In genomic region chr18:58225101-58225500, GRCh38 we compare ENCODE assay signal across 9 cellular contexts.
A peak's percentile ranks its signal among the peaks of the same experiment; 100 is the strongest.
DNase-seq lines count a peak whose midpoint lies in the region; ATAC-seq and TF ChIP-seq lines count a peak whose summit lies in the region.
"Had no signal": no experiment of that assay in that cellular context is flagged by ENCODE, and none has a peak within 500 bp of the region (broad histone marks: within the 10 kb centered on the region; RNA-seq: fewer than 3 reads in every experiment).

No MANE protein-coding gene starts in this region.

- H3K4me3 ChIP-seq in H7 (ENCODE audit: insufficient read depth, low read depth, low read length) = no peak overlapping the region

- POLR2A ChIA-PET in activated CD4-positive, alpha-beta memory T cell treated with anti-CD3 and anti-CD28 coated beads for 36 hours (lab: Charles Lee) = no interaction called here
- POLR2A ChIA-PET in activated CD4-positive, alpha-beta memory T cell treated with anti-CD3 and anti-CD28 coated beads, Interleukin-2, amount 10 ng/mL, durations not matched to agents 7 days and 5 days (lab: Charles Lee) = no interaction called here
- POLR2A ChIA-PET in MCF 10A (lab: Yijun Ruan, JAX) = interaction anchor here (0.5 to 9.3 kb wide), 29 partner anchors 10 to 603 kb away, joined by 3 to 171 read pairs (median 6); no protein-coding TSS in a partner anchor

- H3K27ac Mint-ChIP-seq in activated CD4-positive, alpha-beta memory T cell treated with anti-CD3 and anti-CD28 coated beads for 36 hours = no peak overlapping the region
- H3K27ac Mint-ChIP-seq in activated CD4-positive, alpha-beta memory T cell treated with anti-CD3 and anti-CD28 coated beads, Interleukin-2, amount 10 ng/mL, durations not matched to agents 7 days and 5 days = no peak overlapping the region
- H3K27ac Mint-ChIP-seq in MCF 10A (ENCODE audit: low read depth, unreplicated experiment) = peak overlapping the region; percentile 98

- peaks cover 3% of the 10 kb centered on the region for H3K27me3 Mint-ChIP-seq in activated CD4-positive, alpha-beta memory T cell treated with anti-CD3 and anti-CD28 coated beads for 36 hours
- peaks cover 8% of the 10 kb centered on the region for H3K27me3 Mint-ChIP-seq in activated CD4-positive, alpha-beta memory T cell treated with anti-CD3 and anti-CD28 coated beads, Interleukin-2, amount 10 ng/mL, durations not matched to agents 7 days and 5 days
- H3K27me3 Mint-ChIP-seq in MCF 10A (ENCODE audit: insufficient read depth, unreplicated experiment) = no peaks in the 10 kb centered on the region

- no peak overlapping the region for H3K4me3 Mint-ChIP-seq in activated CD4-positive, alpha-beta memory T cell treated with anti-CD3 and anti-CD28 coated beads for 36 hours
- no peak overlapping the region for H3K4me3 Mint-ChIP-seq in activated CD4-positive, alpha-beta memory T cell treated with anti-CD3 and anti-CD28 coated beads, Interleukin-2, amount 10 ng/mL, durations not matched to agents 7 days and 5 days
- H3K4me3 Mint-ChIP-seq in MCF 10A (ENCODE audit: unreplicated experiment) = peak overlapping the region; percentile 84

- BruUV-seq in MCF 10A (replicated peaks; lab: Mats Ljungman, UMichigan) = no TSS peak

- DNase-seq in activated CD4-positive, alpha-beta memory T cell treated with anti-CD3 and anti-CD28 coated beads for 36 hours = peak; percentile 47
- DNase-seq in activated CD4-positive, alpha-beta memory T cell treated with anti-CD3 and anti-CD28 coated beads, Interleukin-2, amount 10 ng/mL, durations not matched to agents 7 days and 5 days = no peak
- DNase-seq in MCF 10A (ENCODE audit: unreplicated experiment) (no peak), pons (ENCODE audit: low spot score) (no peak), NCI-H2107 treated with DMSO at 0.1 percent for 48 hours (lab: John Stamatoyannopoulos, UW; ENCODE audit: unreplicated experiment) (no peak), H7 (no peak)
- DNase-seq in stimulated activated naive CD8-positive, alpha-beta T cell treated with anti-CD3 and anti-CD28 coated beads, Interleukin-15, Interleukin-2, amounts not matched to agents 100 U/mL and 50 U/mL, for 24 hours = peak; percentile 43
- DNase-seq: NCI-H2029 treated with DMSO at 0.1 percent for 48 hours had no signal

- H3K36me3 Mint-ChIP-seq in activated CD4-positive, alpha-beta memory T cell treated with anti-CD3 and anti-CD28 coated beads for 36 hours = no peaks in the 10 kb centered on the region
- no peaks in the 10 kb centered on the region for H3K36me3 Mint-ChIP-seq in activated CD4-positive, alpha-beta memory T cell treated with anti-CD3 and anti-CD28 coated beads, Interleukin-2, amount 10 ng/mL, durations not matched to agents 7 days and 5 days (ENCODE audit: low read depth)
- peaks cover 32% of the 10 kb centered on the region for H3K36me3 Mint-ChIP-seq in MCF 10A (ENCODE audit: insufficient read depth, unreplicated experiment)

- no peak for TF ChIP-seq CTCF in MCF 10A (IDR thresholded peaks at IDR 0.05; ENCODE audit: unreplicated experiment)

- H3K4me1 Mint-ChIP-seq in activated CD4-positive, alpha-beta memory T cell treated with anti-CD3 and anti-CD28 coated beads for 36 hours (ENCODE audit: low read depth) = peaks cover 9% of the 10 kb centered on the region
- no peaks in the 10 kb centered on the region for H3K4me1 Mint-ChIP-seq in activated CD4-positive, alpha-beta memory T cell treated with anti-CD3 and anti-CD28 coated beads, Interleukin-2, amount 10 ng/mL, durations not matched to agents 7 days and 5 days
- H3K4me1 Mint-ChIP-seq in MCF 10A (ENCODE audit: insufficient read depth, unreplicated experiment) = peaks cover 26% of the 10 kb centered on the region

- H3K36me3 ChIP-seq in H7 (replicated peaks; ENCODE audit: control insufficient read depth, insufficient read depth, low read length) = no peaks in the 10 kb centered on the region

- H3K9me3 Mint-ChIP-seq in activated CD4-positive, alpha-beta memory T cell treated with anti-CD3 and anti-CD28 coated beads for 36 hours = no peaks in the 10 kb centered on the region
- no peaks in the 10 kb centered on the region for H3K9me3 Mint-ChIP-seq in activated CD4-positive, alpha-beta memory T cell treated with anti-CD3 and anti-CD28 coated beads, Interleukin-2, amount 10 ng/mL, durations not matched to agents 7 days and 5 days
- no peaks in the 10 kb centered on the region for H3K9me3 Mint-ChIP-seq in MCF 10A (ENCODE audit: unreplicated experiment)

- no peaks in the 10 kb centered on the region for H3K27me3 ChIP-seq in H7 (ENCODE audit: control insufficient read depth, insufficient read depth, low read length)

- intact Hi-C loops in activated CD4-positive, alpha-beta memory T cell treated with anti-CD3 and anti-CD28 coated beads for 36 hours (cut with micrococcal nuclease) = no loop called here
- intact Hi-C loops in MCF 10A (cut with micrococcal nuclease) = no loop called here

- peak; percentile 90 for ATAC-seq in HG02981 (IDR thresholded peaks at IDR 0.05; ENCODE audit: unreplicated experiment)
- ATAC-seq in stimulated activated naive CD8-positive, alpha-beta T cell treated with anti-CD3 and anti-CD28 coated beads, Interleukin-15, Interleukin-2, amounts not matched to agents 100 U/mL and 50 U/mL, for 24 hours = peak; percentile 85

- CTCF ChIA-PET in activated CD4-positive, alpha-beta memory T cell treated with anti-CD3 and anti-CD28 coated beads for 36 hours (lab: Charles Lee) = interaction anchor here (0.8 to 1.8 kb wide), 2 partner anchors 44 to 182 kb away, joined by 3 to 5 read pairs; no protein-coding TSS in a partner anchor
- CTCF ChIA-PET in activated CD4-positive, alpha-beta memory T cell treated with anti-CD3 and anti-CD28 coated beads, Interleukin-2, amount 10 ng/mL, durations not matched to agents 7 days and 5 days (lab: Charles Lee) = no interaction called here
- CTCF ChIA-PET in MCF 10A (lab: Yijun Ruan, JAX) = interaction anchor here (0.6 to 1.5 kb wide), 5 partner anchors 28 to 266 kb away, joined by 3 to 9 read pairs (median 3); no protein-coding TSS in a partner anchor

Comparison
In these comparisons a context has a peak if more than half of its experiments do, and no peak if none do; other contexts are left out.
1. DNase-seq: peak in activated CD4-positive, alpha-beta memory T cell treated with anti-CD3 and anti-CD28 coated beads for 36 hours (single experiment) and stimulated activated naive CD8-positive, alpha-beta T cell treated with anti-CD3 and anti-CD28 coated beads, Interleukin-15, Interleukin-2, amounts not matched to agents 100 U/mL and 50 U/mL, for 24 hours (single experiment); none in activated CD4-positive, alpha-beta memory T cell treated with anti-CD3 and anti-CD28 coated beads, Interleukin-2, amount 10 ng/mL, durations not matched to agents 7 days and 5 days (single experiment), MCF 10A (single experiment), pons (single experiment), NCI-H2107 treated with DMSO at 0.1 percent for 48 hours (single experiment) and H7 (single experiment).